In genomic region chr3:32186097-32186496, GRCh38 we compare ENCODE assay signal across 18 cellular contexts.
"Had no signal": no experiment of that assay in that cellular context is flagged by ENCODE, and none has a peak within 500 bp of the region (broad histone marks: within the 10 kb centered on the region; RNA-seq: fewer than 3 reads in every experiment).

No MANE protein-coding gene starts in this region.

- DNase-seq: activated CD4-positive, alpha-beta memory T cell treated with anti-CD3 and anti-CD28 coated beads for 36 hours; activated CD4-positive, alpha-beta T cell treated with anti-CD3 and anti-CD28 coated beads for 36 hours; activated naive CD4-positive, alpha-beta T cell treated with anti-CD3 and anti-CD28 coated beads, Interleukin-2, amount 50 U/mL, for 16 hours; activated T-cell treated with anti-CD3 and anti-CD28 coated beads, Interleukin-2, amount 50 U/mL, for 24 hours; adrenal gland; dorsolateral prefrontal cortex; heart right ventricle; left ventricle myocardium superior; pancreas; retina; T-helper 17 cell; WERI-Rb-1 had no signal

- H3K4me3 Mint-ChIP-seq: activated CD4-positive, alpha-beta memory T cell treated with anti-CD3 and anti-CD28 coated beads for 36 hours; activated CD4-positive, alpha-beta T cell treated with anti-CD3 and anti-CD28 coated beads for 36 hours; activated T-cell treated with anti-CD3 and anti-CD28 coated beads, Interleukin-2, amount 50 U/mL, for 24 hours; neural crest cell; stimulated activated effector memory CD8-positive, alpha-beta T cell treated with anti-CD3 and anti-CD28 coated beads, Interleukin-12 subunit alpha, Interleukin-12 subunit beta, amount 100 ng/mL, for 72 hours; T-helper 17 cell had no signal

- H3K9me3 Mint-ChIP-seq: activated CD4-positive, alpha-beta memory T cell treated with anti-CD3 and anti-CD28 coated beads for 36 hours; activated T-cell treated with anti-CD3 and anti-CD28 coated beads, Interleukin-2, amount 50 U/mL, for 24 hours; stimulated activated effector memory CD8-positive, alpha-beta T cell treated with anti-CD3 and anti-CD28 coated beads, Interleukin-12 subunit alpha, Interleukin-12 subunit beta, amount 100 ng/mL, for 72 hours had no signal

- FAIRE-seq: endometrium, keratinocyte, pancreas had no signal

- H3K27ac Mint-ChIP-seq: activated CD4-positive, alpha-beta memory T cell treated with anti-CD3 and anti-CD28 coated beads for 36 hours; activated CD4-positive, alpha-beta T cell treated with anti-CD3 and anti-CD28 coated beads for 36 hours; activated T-cell treated with anti-CD3 and anti-CD28 coated beads, Interleukin-2, amount 50 U/mL, for 24 hours; stimulated activated effector memory CD8-positive, alpha-beta T cell treated with anti-CD3 and anti-CD28 coated beads, Interleukin-12 subunit alpha, Interleukin-12 subunit beta, amount 100 ng/mL, for 72 hours; T-helper 17 cell had no signal

- H3K36me3 Mint-ChIP-seq: activated CD4-positive, alpha-beta memory T cell treated with anti-CD3 and anti-CD28 coated beads for 36 hours; stimulated activated effector memory CD8-positive, alpha-beta T cell treated with anti-CD3 and anti-CD28 coated beads, Interleukin-12 subunit alpha, Interleukin-12 subunit beta, amount 100 ng/mL, for 72 hours had no signal

- H3K4me1 ChIP-seq: adrenal gland, gastroesophageal sphincter, heart right ventricle, pancreas had no signal

- H3K36me3 ChIP-seq: adrenal gland, cardiac muscle cell, gastroesophageal sphincter, heart right ventricle, pancreas, WERI-Rb-1 had no signal

- H3K4me3 ChIP-seq: adrenal gland, cardiac muscle cell, dorsolateral prefrontal cortex, gastroesophageal sphincter, heart right ventricle, pancreas had no signal

- H3K27me3 ChIP-seq: adrenal gland, cardiac muscle cell, heart right ventricle, pancreas had no signal

- H3K4me1 Mint-ChIP-seq: activated CD4-positive, alpha-beta T cell treated with anti-CD3 and anti-CD28 coated beads for 36 hours; stimulated activated effector memory CD8-positive, alpha-beta T cell treated with anti-CD3 and anti-CD28 coated beads, Interleukin-12 subunit alpha, Interleukin-12 subunit beta, amount 100 ng/mL, for 72 hours; T-helper 17 cell had no signal

- H3K27ac ChIP-seq: adrenal gland, cardiac muscle cell, dorsolateral prefrontal cortex, gastroesophageal sphincter, heart right ventricle, pancreas, WERI-Rb-1 had no signal

- H3K9me3 ChIP-seq: adrenal gland, gastroesophageal sphincter, heart right ventricle, pancreas had no signal
